8 cellular contexts compared by ENCODE assay signal in genomic region chr19:48962029-48962848, GRCh38.
DNase-seq lines count a peak whose midpoint lies in the region; ATAC-seq and TF ChIP-seq lines count a peak whose summit lies in the region.

No MANE protein-coding gene starts in this region.

- CTCF ChIA-PET in RWPE1 (lab: Yijun Ruan, JAX) = interaction anchor here (0.7 to 1.4 kb wide), 2 partner anchors 8 to 1977 kb away, joined by 3 read pairs; no protein-coding TSS in a partner anchor

- POLR2A ChIA-PET in RWPE1 (lab: Yijun Ruan, JAX; ENCODE audit: low non-redundant PET) = interaction anchor here (0.7 to 0.8 kb wide), 2 partner anchors 9 to 10 kb away, joined by 4 to 5 read pairs; no protein-coding TSS in a partner anchor

- ATAC-seq in HG02970 (IDR thresholded peaks at IDR 0.05; ENCODE audit: low FRiP score, unreplicated experiment) = peak; percentile 27
- ATAC-seq in GM18498 (IDR thresholded peaks at IDR 0.05; ENCODE audit: unreplicated experiment) = no peak

- no peaks in the 10 kb centered on the region for H3K27me3 Mint-ChIP-seq in stimulated activated naive CD8-positive, alpha-beta T cell treated with anti-CD3 and anti-CD28 coated beads, Interleukin-15, Interleukin-2, amounts not matched to agents 100 ng/mL and 50 ng/mL, for 24 hours

- H3K4me3 Mint-ChIP-seq in stimulated activated naive CD8-positive, alpha-beta T cell treated with anti-CD3 and anti-CD28 coated beads, Interleukin-15, Interleukin-2, amounts not matched to agents 100 ng/mL and 50 ng/mL, for 24 hours = peak overlapping the region; percentile 98

- no peak for TF ChIP-seq CTCF in GM13976 (IDR thresholded peaks at IDR 0.05; ENCODE audit: borderline replicate concordance, control extremely low read depth, extremely low read depth, insufficient read depth, missing control alignments)
- TF ChIP-seq CTCF in RWPE1 (conservative IDR thresholded peaks at IDR 0.05; ENCODE audit: low read depth) = no peak

- in situ Hi-C loops in GM13976 (cut with MboI; ENCODE audit: low sequenced_read_pairs, unreplicated experiment) = no loop called here

- H3K27ac Mint-ChIP-seq in stimulated activated naive CD8-positive, alpha-beta T cell treated with anti-CD3 and anti-CD28 coated beads, Interleukin-15, Interleukin-2, amounts not matched to agents 100 ng/mL and 50 ng/mL, for 24 hours = peak overlapping the region; percentile 95

- H3K27ac ChIP-seq in RWPE1 = peak overlapping the region; percentile 95

- H3K4me1 Mint-ChIP-seq in stimulated activated naive CD8-positive, alpha-beta T cell treated with anti-CD3 and anti-CD28 coated beads, Interleukin-15, Interleukin-2, amounts not matched to agents 100 ng/mL and 50 ng/mL, for 24 hours (ENCODE audit: low read depth) = peaks cover 72% of the 10 kb centered on the region

- H3K9me3 Mint-ChIP-seq in stimulated activated naive CD8-positive, alpha-beta T cell treated with anti-CD3 and anti-CD28 coated beads, Interleukin-15, Interleukin-2, amounts not matched to agents 100 ng/mL and 50 ng/mL, for 24 hours = no peaks in the 10 kb centered on the region

- peaks cover 44% of the 10 kb centered on the region for H3K36me3 Mint-ChIP-seq in stimulated activated naive CD8-positive, alpha-beta T cell treated with anti-CD3 and anti-CD28 coated beads, Interleukin-15, Interleukin-2, amounts not matched to agents 100 ng/mL and 50 ng/mL, for 24 hours (ENCODE audit: low read depth)

- DNase-seq in GM13976 (ENCODE audit: low spot score) (peak; percentile 88), RWPE1 (ENCODE audit: low spot score) (no peak), astrocyte of the hippocampus (ENCODE audit: low read depth, low spot score) (peak; percentile 42), left kidney (ENCODE audit: low read depth, low spot score) (peak; percentile 55), NCI-H345 treated with DMSO at 0.1 percent for 48 hours (lab: John Stamatoyannopoulos, UW; ENCODE audit: unreplicated experiment) (no peak)

Comparison
In these comparisons a context has a peak if more than half of its experiments do, and no peak if none do; other contexts are left out.
1. DNase-seq: peak in GM13976 (single experiment), astrocyte of the hippocampus (single experiment) and left kidney (single experiment); none in RWPE1 (single experiment) and NCI-H345 treated with DMSO at 0.1 percent for 48 hours (single experiment).